Comparison of ENCODE assay signal across 1 cellular context in the genomic region with DNA sequence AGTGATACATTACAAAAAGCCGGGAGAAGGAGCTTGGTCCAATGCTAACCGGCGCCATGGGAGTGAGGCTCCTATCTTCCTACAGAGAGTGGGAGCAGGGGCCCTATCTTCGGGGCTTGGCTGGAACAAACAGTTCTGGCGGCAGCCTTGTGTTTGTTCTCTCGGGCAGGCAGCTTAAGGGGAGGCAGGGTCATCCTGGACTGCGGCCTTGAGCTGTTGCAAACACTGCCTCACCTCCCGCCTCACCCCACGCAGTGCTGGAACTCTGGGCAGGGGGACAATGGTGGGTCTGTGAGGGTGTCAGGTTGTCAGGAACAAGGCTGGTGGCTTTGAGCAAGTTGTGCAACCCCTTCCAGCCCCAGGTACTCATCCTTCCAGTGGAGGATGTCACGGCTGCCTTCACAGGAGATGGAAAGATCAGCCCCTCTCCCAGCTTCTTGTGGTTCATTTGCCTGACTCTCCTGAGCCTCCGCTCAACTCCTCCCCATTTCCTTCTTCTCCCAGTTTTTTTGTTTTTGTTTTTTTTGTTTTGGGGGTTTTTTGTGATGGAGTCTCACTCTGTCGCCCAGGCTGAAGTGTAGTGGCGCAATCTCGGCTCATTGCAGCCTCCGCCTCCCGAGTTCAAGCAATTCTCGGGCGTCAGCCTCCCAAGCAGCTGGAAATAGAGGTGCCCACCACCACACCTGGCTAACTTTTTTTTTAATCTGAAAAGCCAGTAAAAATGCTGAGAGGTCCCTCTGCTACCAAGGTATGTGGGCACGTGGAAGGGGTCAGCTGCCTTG.
TF ChIP-seq lines count a peak whose summit lies in the region.

No MANE protein-coding gene starts in this region.

TF ChIP-seq in HepG2, 621 proteins besides CTCF, POLR2A, EP300 and RAD21 (continued from another document and continues in another):
- TF ChIP-seq GFI1 (CRISPR knock-in tag; IDR thresholded peaks at IDR 0.05; ENCODE audit: borderline replicate concordance) (no peak), ZNF143 (CRISPR knock-in tag; IDR thresholded peaks at IDR 0.05) (0 out of 2 replicates have a peak, but pooled peaks have one; percentile 26), ZNF468 (CRISPR knock-in tag; IDR thresholded peaks at IDR 0.05) (0 out of 2 replicates have a peak, but pooled peaks have one; percentile 77), ZC3H13 (CRISPR knock-in tag; IDR thresholded peaks at IDR 0.05) (peak; percentile 47; the same call in 1 of the 2 replicates), TBX2 (CRISPR knock-in tag; IDR thresholded peaks at IDR 0.05; ENCODE audit: borderline replicate concordance) (peak; percentile 96), ZNF709 (CRISPR knock-in tag; IDR thresholded peaks at IDR 0.05) (peak; percentile 79; the same call in 1 of the 2 replicates), ATF7-NPFF (CRISPR knock-in tag; IDR thresholded peaks at IDR 0.05; ENCODE audit: low read depth) (peak; percentile 52; the same call in 1 of the 2 replicates), ZNF788 (CRISPR knock-in tag; IDR thresholded peaks at IDR 0.05; ENCODE audit: borderline replicate concordance) (peak; percentile 98), KLF16 (CRISPR knock-in tag; IDR thresholded peaks at IDR 0.05) (peak in 1 of 2 experiments; percentile 59; a peak in 1 of 4 replicates), TGIF2 (CRISPR knock-in tag; IDR thresholded peaks at IDR 0.05) (peak; percentile 72; the same call in 1 of the 2 replicates), MAFF (IDR thresholded peaks at IDR 0.05; ENCODE audit: low read depth, low read length) (no peak), ZNF850 (CRISPR knock-in tag; conservative IDR thresholded peaks at IDR 0.05) (no peak), ZNF589 (CRISPR knock-in tag; conservative IDR thresholded peaks at IDR 0.05) (0 out of 2 replicates have a peak, but pooled peaks have one; percentile 65), KDM5B (CRISPR knock-in tag; IDR thresholded peaks at IDR 0.05; ENCODE audit: borderline replicate concordance) (peak; percentile 64; the same call in 1 of the 2 replicates), FLYWCH1 (CRISPR knock-in tag; IDR thresholded peaks at IDR 0.05) (no peak), HOXA9 (CRISPR knock-in tag; IDR thresholded peaks at IDR 0.05; ENCODE audit: borderline replicate concordance) (no peak), ZNF891 (CRISPR knock-in tag; IDR thresholded peaks at IDR 0.05) (peak; percentile 90), ZNF629 (CRISPR knock-in tag; conservative IDR thresholded peaks at IDR 0.05) (no peak), FOXJ3 (CRISPR knock-in tag; IDR thresholded peaks at IDR 0.05; ENCODE audit: borderline replicate concordance) (peak; percentile 68; the same call in 1 of the 2 replicates), MYC (CRISPR knock-in tag; IDR thresholded peaks at IDR 0.05; ENCODE audit: borderline replicate concordance) (peak; percentile 86), NFATC3 (CRISPR knock-in tag; IDR thresholded peaks at IDR 0.05) (no peak), RFX1 (IDR thresholded peaks at IDR 0.05) (no peak), ZEB1 (IDR thresholded peaks at IDR 0.05; ENCODE audit: insufficient replicate concordance, low read depth) (peak; percentile 64), XRCC5 (optimal IDR thresholded peaks at IDR 0.05; ENCODE audit: low read length) (peak; percentile 92), BCL6 (CRISPR knock-in tag; IDR thresholded peaks at IDR 0.05) (peak; percentile 77), BORCS8-MEF2B (CRISPR knock-in tag; IDR thresholded peaks at IDR 0.05) (peak; percentile 90), KMT2B (CRISPR knock-in tag; IDR thresholded peaks at IDR 0.05) (no peak), ZNF713 (CRISPR knock-in tag; IDR thresholded peaks at IDR 0.05) (no peak), YEATS4 (CRISPR knock-in tag; IDR thresholded peaks at IDR 0.05; ENCODE audit: borderline replicate concordance) (peak; percentile 81), ZNF496 (CRISPR knock-in tag; IDR thresholded peaks at IDR 0.05; ENCODE audit: insufficient replicate concordance) (no peak), FOXC1 (CRISPR knock-in tag; IDR thresholded peaks at IDR 0.05; ENCODE audit: borderline replicate concordance) (no peak), TCF12 (IDR thresholded peaks at IDR 0.05) (no peak), TCF12 (CRISPR knock-in tag; IDR thresholded peaks at IDR 0.05) (peak; percentile 86; the same call in 1 of the 2 replicates), TBX3 (IDR thresholded peaks at IDR 0.05; ENCODE audit: borderline replicate concordance) (peak; percentile 62; the same call in 1 of the 2 replicates), ZNF317 (CRISPR knock-in tag; IDR thresholded peaks at IDR 0.05) (peak; percentile 84), SRSF4 (IDR thresholded peaks at IDR 0.05; ENCODE audit: low read depth, low read length, poor library complexity, severe bottlenecking) (no peak), ZNF34 (CRISPR knock-in tag; IDR thresholded peaks at IDR 0.05; ENCODE audit: borderline replicate concordance) (no peak; the same call in 1 of the 2 replicates)
- TF ChIP-seq, protein P1, sequence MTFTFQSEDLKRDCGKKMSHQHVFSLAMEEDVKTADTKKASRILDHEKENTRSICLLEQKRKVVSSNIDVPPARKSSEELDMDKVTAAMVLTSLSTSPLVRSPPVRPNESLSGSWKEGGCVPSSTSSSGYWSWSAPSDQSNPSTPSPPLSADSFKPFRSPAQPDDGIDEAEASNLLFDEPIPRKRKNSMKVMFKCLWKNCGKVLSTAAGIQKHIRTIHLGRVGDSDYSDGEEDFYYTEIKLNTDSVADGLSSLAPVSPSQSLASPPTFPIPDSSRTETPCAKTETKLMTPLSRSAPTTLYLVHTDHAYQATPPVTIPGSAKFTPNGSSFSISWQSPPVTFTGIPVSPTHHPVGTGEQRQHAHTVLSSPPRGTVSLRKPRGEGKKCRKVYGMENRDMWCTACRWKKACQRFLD (CRISPR knock-in tag; IDR thresholded peaks at IDR 0.05; ENCODE audit: borderline replicate concordance) = no peak
- TF ChIP-seq, protein P2, sequence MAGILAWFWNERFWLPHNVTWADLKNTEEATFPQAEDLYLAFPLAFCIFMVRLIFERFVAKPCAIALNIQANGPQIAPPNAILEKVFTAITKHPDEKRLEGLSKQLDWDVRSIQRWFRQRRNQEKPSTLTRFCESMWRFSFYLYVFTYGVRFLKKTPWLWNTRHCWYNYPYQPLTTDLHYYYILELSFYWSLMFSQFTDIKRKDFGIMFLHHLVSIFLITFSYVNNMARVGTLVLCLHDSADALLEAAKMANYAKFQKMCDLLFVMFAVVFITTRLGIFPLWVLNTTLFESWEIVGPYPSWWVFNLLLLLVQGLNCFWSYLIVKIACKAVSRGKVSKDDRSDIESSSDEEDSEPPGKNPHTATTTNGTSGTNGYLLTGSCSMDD (CRISPR knock-in tag; IDR thresholded peaks at IDR 0.05) = no peak
- TF ChIP-seq, protein P3, sequence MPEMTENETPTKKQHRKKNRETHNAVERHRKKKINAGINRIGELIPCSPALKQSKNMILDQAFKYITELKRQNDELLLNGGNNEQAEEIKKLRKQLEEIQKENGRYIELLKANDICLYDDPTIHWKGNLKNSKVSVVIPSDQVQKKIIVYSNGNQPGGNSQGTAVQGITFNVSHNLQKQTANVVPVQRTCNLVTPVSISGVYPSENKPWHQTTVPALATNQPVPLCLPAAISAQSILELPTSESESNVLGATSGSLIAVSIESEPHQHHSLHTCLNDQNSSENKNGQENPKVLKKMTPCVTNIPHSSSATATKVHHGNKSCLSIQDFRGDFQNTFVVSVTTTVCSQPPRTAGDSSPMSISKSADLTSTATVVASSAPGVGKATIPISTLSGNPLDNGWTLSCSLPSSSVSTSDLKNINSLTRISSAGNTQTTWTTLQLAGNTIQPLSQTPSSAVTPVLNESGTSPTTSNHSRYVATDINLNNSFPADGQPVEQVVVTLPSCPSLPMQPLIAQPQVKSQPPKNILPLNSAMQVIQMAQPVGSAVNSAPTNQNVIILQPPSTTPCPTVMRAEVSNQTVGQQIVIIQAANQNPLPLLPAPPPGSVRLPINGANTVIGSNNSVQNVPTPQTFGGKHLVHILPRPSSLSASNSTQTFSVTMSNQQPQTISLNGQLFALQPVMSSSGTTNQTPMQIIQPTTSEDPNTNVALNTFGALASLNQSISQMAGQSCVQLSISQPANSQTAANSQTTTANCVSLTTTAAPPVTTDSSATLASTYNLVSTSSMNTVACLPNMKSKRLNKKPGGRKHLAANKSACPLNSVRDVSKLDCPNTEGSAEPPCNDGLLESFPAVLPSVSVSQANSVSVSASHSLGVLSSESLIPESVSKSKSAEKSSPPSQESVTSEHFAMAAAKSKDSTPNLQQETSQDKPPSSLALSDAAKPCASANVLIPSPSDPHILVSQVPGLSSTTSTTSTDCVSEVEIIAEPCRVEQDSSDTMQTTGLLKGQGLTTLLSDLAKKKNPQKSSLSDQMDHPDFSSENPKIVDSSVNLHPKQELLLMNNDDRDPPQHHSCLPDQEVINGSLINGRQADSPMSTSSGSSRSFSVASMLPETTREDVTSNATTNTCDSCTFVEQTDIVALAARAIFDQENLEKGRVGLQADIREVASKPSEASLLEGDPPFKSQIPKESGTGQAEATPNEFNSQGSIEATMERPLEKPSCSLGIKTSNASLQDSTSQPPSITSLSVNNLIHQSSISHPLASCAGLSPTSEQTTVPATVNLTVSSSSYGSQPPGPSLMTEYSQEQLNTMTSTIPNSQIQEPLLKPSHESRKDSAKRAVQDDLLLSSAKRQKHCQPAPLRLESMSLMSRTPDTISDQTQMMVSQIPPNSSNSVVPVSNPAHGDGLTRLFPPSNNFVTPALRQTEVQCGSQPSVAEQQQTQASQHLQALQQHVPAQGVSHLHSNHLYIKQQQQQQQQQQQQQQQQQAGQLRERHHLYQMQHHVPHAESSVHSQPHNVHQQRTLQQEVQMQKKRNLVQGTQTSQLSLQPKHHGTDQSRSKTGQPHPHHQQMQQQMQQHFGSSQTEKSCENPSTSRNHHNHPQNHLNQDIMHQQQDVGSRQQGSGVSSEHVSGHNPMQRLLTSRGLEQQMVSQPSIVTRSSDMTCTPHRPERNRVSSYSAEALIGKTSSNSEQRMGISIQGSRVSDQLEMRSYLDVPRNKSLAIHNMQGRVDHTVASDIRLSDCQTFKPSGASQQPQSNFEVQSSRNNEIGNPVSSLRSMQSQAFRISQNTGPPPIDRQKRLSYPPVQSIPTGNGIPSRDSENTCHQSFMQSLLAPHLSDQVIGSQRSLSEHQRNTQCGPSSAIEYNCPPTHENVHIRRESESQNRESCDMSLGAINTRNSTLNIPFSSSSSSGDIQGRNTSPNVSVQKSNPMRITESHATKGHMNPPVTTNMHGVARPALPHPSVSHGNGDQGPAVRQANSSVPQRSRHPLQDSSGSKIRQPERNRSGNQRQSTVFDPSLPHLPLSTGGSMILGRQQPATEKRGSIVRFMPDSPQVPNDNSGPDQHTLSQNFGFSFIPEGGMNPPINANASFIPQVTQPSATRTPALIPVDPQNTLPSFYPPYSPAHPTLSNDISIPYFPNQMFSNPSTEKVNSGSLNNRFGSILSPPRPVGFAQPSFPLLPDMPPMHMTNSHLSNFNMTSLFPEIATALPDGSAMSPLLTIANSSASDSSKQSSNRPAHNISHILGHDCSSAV (CRISPR knock-in tag; IDR thresholded peaks at IDR 0.05; ENCODE audit: borderline replicate concordance) = no peak
- TF ChIP-seq, protein P4, sequence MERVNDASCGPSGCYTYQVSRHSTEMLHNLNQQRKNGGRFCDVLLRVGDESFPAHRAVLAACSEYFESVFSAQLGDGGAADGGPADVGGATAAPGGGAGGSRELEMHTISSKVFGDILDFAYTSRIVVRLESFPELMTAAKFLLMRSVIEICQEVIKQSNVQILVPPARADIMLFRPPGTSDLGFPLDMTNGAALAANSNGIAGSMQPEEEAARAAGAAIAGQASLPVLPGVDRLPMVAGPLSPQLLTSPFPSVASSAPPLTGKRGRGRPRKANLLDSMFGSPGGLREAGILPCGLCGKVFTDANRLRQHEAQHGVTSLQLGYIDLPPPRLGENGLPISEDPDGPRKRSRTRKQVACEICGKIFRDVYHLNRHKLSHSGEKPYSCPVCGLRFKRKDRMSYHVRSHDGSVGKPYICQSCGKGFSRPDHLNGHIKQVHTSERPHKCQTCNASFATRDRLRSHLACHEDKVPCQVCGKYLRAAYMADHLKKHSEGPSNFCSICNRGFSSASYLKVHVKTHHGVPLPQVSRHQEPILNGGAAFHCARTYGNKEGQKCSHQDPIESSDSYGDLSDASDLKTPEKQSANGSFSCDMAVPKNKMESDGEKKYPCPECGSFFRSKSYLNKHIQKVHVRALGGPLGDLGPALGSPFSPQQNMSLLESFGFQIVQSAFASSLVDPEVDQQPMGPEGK (CRISPR knock-in tag; IDR thresholded peaks at IDR 0.05) = peak; percentile 96
- TF ChIP-seq, protein P5, sequence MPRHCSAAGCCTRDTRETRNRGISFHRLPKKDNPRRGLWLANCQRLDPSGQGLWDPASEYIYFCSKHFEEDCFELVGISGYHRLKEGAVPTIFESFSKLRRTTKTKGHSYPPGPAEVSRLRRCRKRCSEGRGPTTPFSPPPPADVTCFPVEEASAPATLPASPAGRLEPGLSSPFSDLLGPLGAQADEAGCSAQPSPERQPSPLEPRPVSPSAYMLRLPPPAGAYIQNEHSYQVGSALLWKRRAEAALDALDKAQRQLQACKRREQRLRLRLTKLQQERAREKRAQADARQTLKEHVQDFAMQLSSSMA (CRISPR knock-in tag; IDR thresholded peaks at IDR 0.05) = 0 out of 2 replicates have a peak, but pooled peaks have one; percentile 84
- TF ChIP-seq, protein P6, sequence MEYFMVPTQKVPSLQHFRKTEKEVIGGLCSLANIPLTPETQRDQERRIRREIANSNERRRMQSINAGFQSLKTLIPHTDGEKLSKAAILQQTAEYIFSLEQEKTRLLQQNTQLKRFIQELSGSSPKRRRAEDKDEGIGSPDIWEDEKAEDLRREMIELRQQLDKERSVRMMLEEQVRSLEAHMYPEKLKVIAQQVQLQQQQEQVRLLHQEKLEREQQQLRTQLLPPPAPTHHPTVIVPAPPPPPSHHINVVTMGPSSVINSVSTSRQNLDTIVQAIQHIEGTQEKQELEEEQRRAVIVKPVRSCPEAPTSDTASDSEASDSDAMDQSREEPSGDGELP (IDR thresholded peaks at IDR 0.05; ENCODE audit: borderline replicate concordance, low read depth) = peak; percentile 51; the same call in 1 of the 2 replicates
- TF ChIP-seq, protein P7, sequence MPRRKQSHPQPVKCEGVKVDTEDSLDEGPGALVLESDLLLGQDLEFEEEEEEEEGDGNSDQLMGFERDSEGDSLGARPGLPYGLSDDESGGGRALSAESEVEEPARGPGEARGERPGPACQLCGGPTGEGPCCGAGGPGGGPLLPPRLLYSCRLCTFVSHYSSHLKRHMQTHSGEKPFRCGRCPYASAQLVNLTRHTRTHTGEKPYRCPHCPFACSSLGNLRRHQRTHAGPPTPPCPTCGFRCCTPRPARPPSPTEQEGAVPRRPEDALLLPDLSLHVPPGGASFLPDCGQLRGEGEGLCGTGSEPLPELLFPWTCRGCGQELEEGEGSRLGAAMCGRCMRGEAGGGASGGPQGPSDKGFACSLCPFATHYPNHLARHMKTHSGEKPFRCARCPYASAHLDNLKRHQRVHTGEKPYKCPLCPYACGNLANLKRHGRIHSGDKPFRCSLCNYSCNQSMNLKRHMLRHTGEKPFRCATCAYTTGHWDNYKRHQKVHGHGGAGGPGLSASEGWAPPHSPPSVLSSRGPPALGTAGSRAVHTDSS (CRISPR knock-in tag; conservative IDR thresholded peaks at IDR 0.05) = no peak
- TF ChIP-seq, protein P8, sequence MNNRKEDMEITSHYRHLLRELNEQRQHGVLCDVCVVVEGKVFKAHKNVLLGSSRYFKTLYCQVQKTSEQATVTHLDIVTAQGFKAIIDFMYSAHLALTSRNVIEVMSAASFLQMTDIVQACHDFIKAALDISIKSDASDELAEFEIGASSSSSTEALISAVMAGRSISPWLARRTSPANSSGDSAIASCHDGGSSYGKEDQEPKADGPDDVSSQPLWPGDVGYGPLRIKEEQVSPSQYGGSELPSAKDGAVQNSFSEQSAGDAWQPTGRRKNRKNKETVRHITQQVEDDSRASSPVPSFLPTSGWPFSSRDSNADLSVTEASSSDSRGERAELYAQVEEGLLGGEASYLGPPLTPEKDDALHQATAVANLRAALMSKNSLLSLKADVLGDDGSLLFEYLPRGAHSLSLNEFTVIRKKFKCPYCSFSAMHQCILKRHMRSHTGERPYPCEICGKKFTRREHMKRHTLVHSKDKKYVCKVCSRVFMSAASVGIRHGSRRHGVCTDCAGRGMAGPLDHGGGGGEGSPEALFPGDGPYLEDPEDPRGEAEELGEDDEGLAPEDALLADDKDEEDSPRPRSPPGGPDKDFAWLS (CRISPR knock-in tag; IDR thresholded peaks at IDR 0.05; ENCODE audit: borderline replicate concordance) = no peak
